In genomic region chr15:91049378-91050127, GRCh38 we compare ENCODE assay signal across 8 cellular contexts. TPM values are rescaled to one million over a fixed set of nuclear protein-coding genes. Genes with fewer than 3 reads are reported as not detected.
DNase-seq lines count a peak whose midpoint lies in the region; ATAC-seq and TF ChIP-seq lines count a peak whose summit lies in the region.

No MANE protein-coding gene starts in this region.

- H3K9ac ChIP-seq in DND-41 (ENCODE audit: low read depth, low read length), result no peak overlapping the region

- no peak overlapping the region for H3K4me2 ChIP-seq in DND-41 (ENCODE audit: insufficient read depth, low read length)

- intact Hi-C loops in adrenal gland (cut with DNase I), result no loop called here
- intact Hi-C loops in Right ventricle myocardium superior (cut with DNase I), result loop anchor here (5.0 kb wide), 1 partner anchor 87 kb away; no protein-coding TSS in a partner anchor

- no peak overlapping the region for H3K4me3 ChIP-seq in DND-41 (ENCODE audit: low read depth in 1 of 2, low read length in 2 of 2)
- H3K4me3 ChIP-seq in adrenal gland, result no peak overlapping the region

- no peak overlapping the region for H2AFZ ChIP-seq in DND-41 (ENCODE audit: low read depth, low read length)

- no peaks in the 10 kb centered on the region for H4K20me1 ChIP-seq in DND-41 (ENCODE audit: insufficient read depth, low read length)

- peak; percentile 79 for ATAC-seq in DND-41 (ENCODE audit: insufficient read depth, low read depth)
- ATAC-seq in GM21528 (IDR thresholded peaks at IDR 0.05; ENCODE audit: low FRiP score, unreplicated experiment), result peak; percentile 68
- ATAC-seq in Right ventricle myocardium superior (ENCODE audit: poor library complexity), result peak; percentile 93
- no peak for ATAC-seq in HG03521 (IDR thresholded peaks at IDR 0.05; ENCODE audit: unreplicated experiment)

- H3K79me2 ChIP-seq in DND-41 (ENCODE audit: insufficient read depth, low read length), result no peaks in the 10 kb centered on the region

- TF ChIP-seq CTCF in DND-41 (IDR thresholded peaks at IDR 0.05; ENCODE audit: borderline replicate concordance, extremely low read depth, low read length, poor library complexity, severe bottlenecking) (peak; percentile 71), adrenal gland (IDR thresholded peaks at IDR 0.05) (peak; percentile 11 to 69 (median 62))

- 21 to 28% (median 25%) methylated on average over 8 to 12 of the region's 12 CpGs for WGBS in adrenal gland, 4 donors

- DNase-seq in DND-41, result peak; percentile 60
- peak; percentile 88 to 91 for DNase-seq in Kasumi-1 (lab: John Stamatoyannopoulos, UW)
- DNase-seq in RKO (ENCODE audit: low spot score), result peak; percentile 86
- DNase-seq in adrenal gland, result peak; percentile 60 to 88 (median 70)
- DNase-seq in Right ventricle myocardium superior, result no peak
- DNase-seq in putamen (ENCODE audit: low spot score), result peak; percentile 78

- H3K27ac ChIP-seq in DND-41 (ENCODE audit: low read length) (no peak overlapping the region), adrenal gland (no peak overlapping the region)

- peaks cover 14% of the 10 kb centered on the region for H3K4me1 ChIP-seq in DND-41 (ENCODE audit: insufficient read depth, low read length)
- H3K4me1 ChIP-seq in adrenal gland (replicated peaks in 1 of 2), result no peaks in the 10 kb centered on the region

- H3K36me3 ChIP-seq in DND-41 (ENCODE audit: insufficient read depth, low read length) (no peaks in the 10 kb centered on the region), adrenal gland (replicated peaks in 1 of 2) (no peaks in the 10 kb centered on the region)

- H3K9me3 ChIP-seq in DND-41 (ENCODE audit: insufficient read depth, low read length, severe bottlenecking) (no peaks in the 10 kb centered on the region), adrenal gland (replicated peaks in 1 of 3) (no peaks in the 10 kb centered on the region)

- H3K27me3 ChIP-seq in DND-41 (ENCODE audit: insufficient read depth, low read length, poor library complexity) (no peaks in the 10 kb centered on the region), adrenal gland (peaks cover 14% of the 10 kb centered on the region)

- no peak for TF ChIP-seq POLR2A in adrenal gland (IDR thresholded peaks at IDR 0.05)

RNA-seq across cellular contexts. Expression of gene VPS33B, which starts 27.2 kb away (rescaled TPM):
- total RNA-seq in adrenal gland (10 to 100 TPM in 6 of 8 donors, 1 to 10 TPM in 2; 9.1 to 21.5 (median 14.1) TPM), Right ventricle myocardium superior (4.4 TPM)
- polyA plus RNA-seq in adrenal gland, result 10 to 100 TPM; 16.1 to 23.8 (median 19.3) TPM

RNA-seq across cellular contexts. Expression of gene SV2B, which starts 50.5 kb away (rescaled TPM):
- 1 to 10 TPM; 1.8 to 7.3 (median 3.7) TPM for total RNA-seq in adrenal gland
- 1 to 10 TPM in 1 of 3 donors, under 1 TPM in 2; 0.16 to 3.3 (median 0.94) TPM for polyA plus RNA-seq in adrenal gland
- total RNA-seq in Right ventricle myocardium superior, result 4.1 TPM

RNA-seq across cellular contexts. Expression of gene PRC1, which starts 55.2 kb away (rescaled TPM):
- 10 to 100 TPM in 2 of 8 donors, 1 to 10 TPM in 6; 5.4 to 36.8 (median 6.6) TPM for total RNA-seq in adrenal gland
- polyA plus RNA-seq in adrenal gland, result 1 to 10 TPM; 4.7 to 9.0 (median 6.1) TPM
- 3.7 TPM for total RNA-seq in Right ventricle myocardium superior
